ENCODE assay signal across 1 cellular context in genomic region chr10:3239066-3239919, GRCh38.
TF ChIP-seq lines count a peak whose summit lies in the region.

No MANE protein-coding gene starts in this region.

TF ChIP-seq in HEK293, 187 proteins besides CTCF, POLR2A, EP300 and RAD21 (continued from another document):
- TF ChIP-seq ZNF518A (tag by site-specific recombination; conservative IDR thresholded peaks at IDR 0.05; ENCODE audit: low read depth): no peak
- TF ChIP-seq REST (tag by site-specific recombination; IDR thresholded peaks at IDR 0.05): no peak
- TF ChIP-seq ZNF521 (tag by site-specific recombination; IDR thresholded peaks at IDR 0.05): no peak
- TF ChIP-seq SP7 (tag by site-specific recombination; IDR thresholded peaks at IDR 0.05): peak; percentile 25; the same call in 1 of the 2 replicates
- TF ChIP-seq GLI4 (tag by site-specific recombination; IDR thresholded peaks at IDR 0.05): no peak
- no peak for TF ChIP-seq ZNF513 (tag by site-specific recombination; IDR thresholded peaks at IDR 0.05)
- no peak for TF ChIP-seq INSM2 (tag by site-specific recombination; IDR thresholded peaks at IDR 0.05)
- no peak for TF ChIP-seq ZNF211 (tag by site-specific recombination; IDR thresholded peaks at IDR 0.05; ENCODE audit: low read depth)
- no peak for TF ChIP-seq ZNF391 (tag by site-specific recombination; IDR thresholded peaks at IDR 0.05; ENCODE audit: borderline replicate concordance, low read depth)
- no peak for TF ChIP-seq ZBTB44 (tag by site-specific recombination; IDR thresholded peaks at IDR 0.05)
- TF ChIP-seq ZNF654 (tag by site-specific recombination; IDR thresholded peaks at IDR 0.05; ENCODE audit: low read depth): peak; percentile 99
- TF ChIP-seq PBX3 (CRISPR knock-in tag; IDR thresholded peaks at IDR 0.05): 0 out of 2 replicates have a peak, but pooled peaks have one; percentile 40
- TF ChIP-seq ZBTB1 (tag by site-specific recombination; IDR thresholded peaks at IDR 0.05): no peak
- TF ChIP-seq ZFHX2 (tag by site-specific recombination; conservative IDR thresholded peaks at IDR 0.05): no peak
- no peak for TF ChIP-seq ZNF292 (tag by site-specific recombination; IDR thresholded peaks at IDR 0.05; ENCODE audit: borderline replicate concordance, low read depth)
- TF ChIP-seq ZNF837 (tag by site-specific recombination; IDR thresholded peaks at IDR 0.05): no peak
- TF ChIP-seq SCRT1 (tag by site-specific recombination; IDR thresholded peaks at IDR 0.05; ENCODE audit: borderline replicate concordance): 0 out of 2 replicates have a peak, but pooled peaks have one; percentile 50
- TF ChIP-seq ZNF354C (tag by site-specific recombination; IDR thresholded peaks at IDR 0.05; ENCODE audit: borderline replicate concordance, low read depth): no peak
- TF ChIP-seq SP2 (tag by site-specific recombination; IDR thresholded peaks at IDR 0.05): no peak
- TF ChIP-seq ZNF2 (tag by site-specific recombination; IDR thresholded peaks at IDR 0.05): peak; percentile 51; the same call in 1 of the 2 replicates
- no peak for TF ChIP-seq ZNF549 (tag by site-specific recombination; IDR thresholded peaks at IDR 0.05)
- no peak for TF ChIP-seq BCL6B (tag by site-specific recombination; IDR thresholded peaks at IDR 0.05)
- peak; percentile 57; the same call in 1 of the 2 replicates for TF ChIP-seq ZFP37 (tag by site-specific recombination; IDR thresholded peaks at IDR 0.05)
- no peak for TF ChIP-seq ZNF433 (tag by site-specific recombination; IDR thresholded peaks at IDR 0.05; ENCODE audit: low read depth)
- no peak for TF ChIP-seq ZNF19 (tag by site-specific recombination; IDR thresholded peaks at IDR 0.05; ENCODE audit: low read depth)
- TF ChIP-seq ATF2 (tag by site-specific recombination; IDR thresholded peaks at IDR 0.05; ENCODE audit: low read depth): no peak
- no peak for TF ChIP-seq HOXC10 (CRISPR knock-in tag; IDR thresholded peaks at IDR 0.05)
- 0 out of 2 replicates have a peak, but pooled peaks have one; percentile 61 for TF ChIP-seq ZEB2 (tag by site-specific recombination; IDR thresholded peaks at IDR 0.05)
- no peak for TF ChIP-seq ZNF112 (tag by site-specific recombination; IDR thresholded peaks at IDR 0.05)
- TF ChIP-seq ZNF571 (tag by site-specific recombination; IDR thresholded peaks at IDR 0.05): no peak
- TF ChIP-seq BCL11B (tag by site-specific recombination; IDR thresholded peaks at IDR 0.05; ENCODE audit: low read depth): no peak
- TF ChIP-seq PRDM1 (tag by site-specific recombination; IDR thresholded peaks at IDR 0.05): peak; percentile 41; the same call in 1 of the 2 replicates
